10 cellular contexts compared by ENCODE assay signal in the genomic region with DNA sequence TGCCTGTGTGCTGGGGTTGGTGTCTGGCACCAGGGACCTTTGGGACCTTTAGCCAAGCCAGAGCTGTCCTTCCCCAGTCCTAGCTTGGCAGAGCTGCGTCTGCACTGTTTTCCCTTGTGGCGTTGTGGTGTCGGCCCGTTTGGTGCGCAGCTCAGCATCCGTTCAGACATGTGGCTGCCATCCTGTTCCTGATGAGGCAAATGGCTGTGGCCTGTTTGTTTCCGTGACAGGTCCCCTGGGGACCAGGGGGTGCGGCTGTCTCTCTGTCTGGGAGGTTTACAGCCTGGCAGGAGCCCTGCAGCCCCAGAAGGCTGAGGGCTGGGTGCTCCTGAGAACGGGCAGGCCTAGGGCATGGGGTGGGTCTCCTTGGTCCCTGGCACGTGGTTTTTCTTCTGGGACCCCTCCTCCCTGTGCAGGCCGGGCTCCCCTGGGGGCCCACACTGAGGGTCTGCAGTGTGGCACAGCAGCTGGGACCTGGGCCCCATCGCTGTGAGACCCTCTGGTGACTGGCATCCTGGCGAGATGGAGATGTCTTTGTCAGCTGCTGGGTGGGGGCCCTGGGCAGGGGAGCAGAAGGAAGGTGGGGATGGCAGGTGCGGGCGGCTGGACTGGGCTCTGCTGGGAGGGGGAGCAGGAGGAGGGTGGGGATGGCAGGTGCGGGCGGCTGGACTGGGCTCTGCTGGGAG. TPM values are rescaled to one million over a fixed set of nuclear protein-coding genes. Genes with fewer than 3 reads are reported as not detected.
DNase-seq lines count a peak whose midpoint lies in the region; ATAC-seq, FAIRE-seq and TF ChIP-seq lines count a peak whose summit lies in the region.
"Had no signal": no experiment of that assay in that cellular context is flagged by ENCODE, and none has a peak within 500 bp of the region (broad histone marks: within the 10 kb centered on the region; RNA-seq: fewer than 3 reads in every experiment).

No MANE protein-coding gene starts in this region.

- H3K4me3 ChIP-seq in parathyroid adenoma (ENCODE audit: low read depth, low read length), result no peak overlapping the region
- no peak overlapping the region for H3K4me3 ChIP-seq in gastroesophageal sphincter
- H3K4me3 ChIP-seq in lower leg skin (ENCODE audit: low read depth, poor library complexity, severe bottlenecking), result no peak overlapping the region

- no peak overlapping the region for H3K4me3 Mint-ChIP-seq in osteocyte (ENCODE audit: unreplicated experiment)

- DNase-seq in GM12892 (ENCODE audit: insufficient read length) (peak; percentile 69), NAMALWA (ENCODE audit: low spot score) (peak; percentile 95), osteocyte (ENCODE audit: extremely low spot score, unreplicated experiment) (no peak), lower leg skin (ENCODE audit: low spot score in 2 of 2) (no peak)
- peak; percentile 33 for DNase-seq in activated CD8-positive, alpha-beta memory T cell treated with anti-CD3 and anti-CD28 coated beads, Interleukin-2, amount 50 U/mL, for 4 hours
- DNase-seq: IMR-90 had no signal

- TF ChIP-seq CTCF in parathyroid adenoma (IDR thresholded peaks at IDR 0.05) (no peak), gastroesophageal sphincter (IDR thresholded peaks at IDR 0.05) (no peak), osteocyte (IDR thresholded peaks at IDR 0.05) (no peak), lower leg skin (IDR thresholded peaks at IDR 0.05) (no peak)

- peak overlapping the region; percentile 15 for H3K4me2 ChIP-seq in parathyroid adenoma (ENCODE audit: low read length)

- H3K9me3 Mint-ChIP-seq in osteocyte (ENCODE audit: unreplicated experiment), result no peaks in the 10 kb centered on the region

- H3K27me3 Mint-ChIP-seq in osteocyte (ENCODE audit: unreplicated experiment), result no peaks in the 10 kb centered on the region

- peaks cover 40% of the 10 kb centered on the region for H3K4me1 ChIP-seq in parathyroid adenoma
- peaks cover 0 to 64% (median 36%) of the 10 kb centered on the region in 3 donors for H3K4me1 ChIP-seq in gastroesophageal sphincter

- no peak for TF ChIP-seq EP300 in gastroesophageal sphincter (IDR thresholded peaks at IDR 0.05)

- no peak for ATAC-seq in gastroesophageal sphincter
- ATAC-seq in GM21717 (IDR thresholded peaks at IDR 0.05; ENCODE audit: unreplicated experiment), result no peak

- no peak overlapping the region for H3K27ac Mint-ChIP-seq in osteocyte (ENCODE audit: unreplicated experiment)

- no CpG with 5 or more reads among the region's 17 CpGs for WGBS in gastroesophageal sphincter (ENCODE audit: low coverage in 1 of 2), 2 donors
- 37 to 72% methylated on average over 5 to 17 of the region's 17 CpGs for WGBS in lower leg skin, 2 donors

- TF ChIP-seq POLR2A in GM12892 (IDR thresholded peaks at IDR 0.05; ENCODE audit: low read depth, low read length) (peak; percentile 61), gastroesophageal sphincter (IDR thresholded peaks at IDR 0.05) (no peak), lower leg skin (IDR thresholded peaks at IDR 0.05) (no peak)

- peaks cover 56% of the 10 kb centered on the region for H3K79me2 ChIP-seq in parathyroid adenoma

- H3K36me3 Mint-ChIP-seq in osteocyte (ENCODE audit: unreplicated experiment), result peaks cover 3% of the 10 kb centered on the region

- peaks cover 32% of the 10 kb centered on the region for H3K4me1 Mint-ChIP-seq in osteocyte (ENCODE audit: unreplicated experiment)

- H3K36me3 ChIP-seq in parathyroid adenoma (ENCODE audit: control insufficient read depth, insufficient read depth, low read length) (no peaks in the 10 kb centered on the region), gastroesophageal sphincter (peaks cover 0 to 10% of the 10 kb centered on the region in 2 donors)

- no peak overlapping the region for H2AFZ ChIP-seq in parathyroid adenoma

- no peak overlapping the region for H3K9ac ChIP-seq in parathyroid adenoma

- H3K27ac ChIP-seq in parathyroid adenoma (peak overlapping the region; percentile 76), gastroesophageal sphincter (peak overlapping the region in 2 of 4 donors; percentile 20 to 55)

- intact Hi-C loops in lower leg skin (cut with DNase I; ENCODE audit: low total_unique reads), result no loop called here

- no peaks in the 10 kb centered on the region for H3K9me3 ChIP-seq in parathyroid adenoma (ENCODE audit: control insufficient read depth, low read length)
- H3K9me3 ChIP-seq in gastroesophageal sphincter, result no peaks in the 10 kb centered on the region

- no peaks in the 10 kb centered on the region for H3K27me3 ChIP-seq in parathyroid adenoma (ENCODE audit: control insufficient read depth, insufficient read depth, low read length)
- H3K27me3 ChIP-seq in gastroesophageal sphincter, result no peaks in the 10 kb centered on the region

- peak; percentile 91 for FAIRE-seq in GM12892 (lab: Jason Lieb, UNC)

RNA-seq across cellular contexts. Expression of a gene that starts 4.0 kb away (rescaled TPM):
- polyA plus RNA-seq in GM12892 (2012; ENCODE audit: missing spikeins), result 12.0 TPM
- total RNA-seq in gastroesophageal sphincter (10 to 100 TPM; 18.5 to 32.7 (median 30.9) TPM), osteocyte (75.9 and 77.0 TPM in 2 replicates), lower leg skin (10 to 100 TPM; 36.1 to 84.7 (median 51.0) TPM)

RNA-seq across cellular contexts. Expression of a gene that starts 4.1 kb away (rescaled TPM):
- polyA plus RNA-seq in GM12892 (2012; ENCODE audit: missing spikeins), result 92.2 TPM
- total RNA-seq in gastroesophageal sphincter (10 to 100 TPM; 52.3 to 86.1 (median 77.7) TPM), osteocyte (77.8 and 81.7 TPM in 2 replicates), lower leg skin (100 to 1,000 TPM in 2 of 4 donors, 10 to 100 TPM in 2; 57.2 to 140 (median 94.9) TPM)

RNA-seq across cellular contexts. Expression of a gene that starts 24.5 kb away (rescaled TPM):
- 0.11 TPM for polyA plus RNA-seq in GM12892 (2012; ENCODE audit: missing spikeins)
- total RNA-seq in gastroesophageal sphincter (not detected), osteocyte (0.37 and 0.54 TPM in 2 replicates), lower leg skin (under 1 TPM in 1 of 4 donors, not detected in 3; 0.26 TPM)
- total RNA-seq: dermis microvascular lymphatic vessel endothelial cell, IMR-90 had no signal
- polyA plus RNA-seq: IMR-90 had no signal

RNA-seq across cellular contexts. Expression of a gene that starts 27.6 kb away (rescaled TPM):
- 2.2 TPM for polyA plus RNA-seq in GM12892 (2012; ENCODE audit: missing spikeins)
- total RNA-seq in gastroesophageal sphincter (under 1 TPM in 1 of 4 donors, not detected in 3; 0.54 TPM), osteocyte (0.08 TPM in 1 of 2 replicates, not detected in the other), lower leg skin (not detected)
- total RNA-seq: dermis microvascular lymphatic vessel endothelial cell, IMR-90 had no signal
- polyA plus RNA-seq: IMR-90 had no signal

RNA-seq across cellular contexts. Expression of a gene that starts 50.5 kb away (rescaled TPM):
- 0.85 TPM for polyA plus RNA-seq in GM12892 (2012; ENCODE audit: missing spikeins)
- 1 to 10 TPM in 1 of 4 donors, under 1 TPM in 2, not detected in 1; 0.16 to 1.3 (median 0.27) TPM for total RNA-seq in gastroesophageal sphincter
- 0.44 and 0.51 TPM in 2 replicates for total RNA-seq in osteocyte
- total RNA-seq in lower leg skin, result under 1 TPM; 0.30 to 0.97 (median 0.76) TPM

Comparison
In these comparisons a context has a peak if more than half of its experiments do, and no peak if none do; other contexts are left out.
1. DNase-seq: peak in GM12892 (single experiment), NAMALWA (single experiment) and activated CD8-positive, alpha-beta memory T cell treated with anti-CD3 and anti-CD28 coated beads, Interleukin-2, amount 50 U/mL, for 4 hours (single experiment); none in osteocyte (single experiment) and lower leg skin (0 of 2).